In genomic region chr4:177579649-177580048, GRCh38 we compare ENCODE assay signal across 21 cellular contexts.
DNase-seq lines count a peak whose midpoint lies in the region; ATAC-seq, FAIRE-seq and TF ChIP-seq lines count a peak whose summit lies in the region.
"Had no signal": no experiment of that assay in that cellular context is flagged by ENCODE, and none has a peak within 500 bp of the region (broad histone marks: within the 10 kb centered on the region; RNA-seq: fewer than 3 reads in every experiment).

No MANE protein-coding gene starts in this region.

- CTCF ChIA-PET in AG04450 (lab: Charles Lee): interaction anchor here (0.6 to 1.4 kb wide), 8 partner anchors 10 to 1728 kb away, joined by 3 to 9 read pairs (median 4); no protein-coding TSS in a partner anchor
- CTCF ChIA-PET in IMR-90 (lab: Yijun Ruan, JAX): interaction anchor here (0.6 kb wide), 2 partner anchors 201 to 1212 kb away, joined by 3 to 4 read pairs; no protein-coding TSS in a partner anchor

- H3K4me3 Mint-ChIP-seq in astrocyte (ENCODE audit: unreplicated experiment): no peak overlapping the region
- H3K4me3 Mint-ChIP-seq: activated B cell treated with CpG ODN at 0.5 μM for 24 hours, B cell had no signal

- no peak overlapping the region for H3K14ac ChIP-seq in IMR-90 (replicated peaks; ENCODE audit: low read depth, low read length)

- DNase-seq in AG04450 (ENCODE audit: low read depth, low spot score): no peak
- peak; percentile 16 for DNase-seq in IMR-90
- DNase-seq in astrocyte (ENCODE audit: low read depth): no peak
- DNase-seq in globus pallidus (ENCODE audit: low spot score): peak; percentile 5
- no peak for DNase-seq in RKO (ENCODE audit: low spot score)
- DNase-seq: activated B cell treated with CpG ODN at 0.5 μM for 24 hours, adrenal gland, DMS79, hippocampal formation, left lung, NCI-H2081, NCI-H524, Peyer's patch had no signal

- TF ChIP-seq CTCF in AG04450 (IDR thresholded peaks at IDR 0.05; ENCODE audit: low read depth, low read length): peak; percentile 37; the same call in 1 of the 2 replicates
- TF ChIP-seq CTCF in IMR-90 (conservative IDR thresholded peaks at IDR 0.05; ENCODE audit: low read depth, low read length): peak; percentile 43
- peak; percentile 8 for TF ChIP-seq CTCF in astrocyte (IDR thresholded peaks at IDR 0.05; ENCODE audit: insufficient read depth, low read depth, low read length)

- TF ChIP-seq RAD21 in IMR-90 (IDR thresholded peaks at IDR 0.05; ENCODE audit: low read length): peak; percentile 34; the same call in 1 of the 2 replicates

- H2BK20ac ChIP-seq in IMR-90 (ENCODE audit: low read depth, low read length): no peak overlapping the region

- no peak overlapping the region for H3K18ac ChIP-seq in IMR-90 (ENCODE audit: low read depth, low read length)

- H3K4ac ChIP-seq in IMR-90 (ENCODE audit: low read depth, low read length): no peak overlapping the region

- H3K4me2 ChIP-seq in IMR-90 (ENCODE audit: low read depth, low read length) (no peak overlapping the region), astrocyte (ENCODE audit: low read length) (no peak overlapping the region)

- H3K79me2 ChIP-seq in astrocyte (ENCODE audit: insufficient read depth, low read length): no peaks in the 10 kb centered on the region

- H3K9me3 ChIP-seq in AG04450 (ENCODE audit: control insufficient read depth, insufficient read depth, low read length): no peaks in the 10 kb centered on the region
- no peaks in the 10 kb centered on the region for H3K9me3 ChIP-seq in IMR-90 (ENCODE audit: control insufficient read depth, insufficient read depth, low read length)
- H3K9me3 ChIP-seq in astrocyte (ENCODE audit: insufficient read depth, low read depth, low read length): no peaks in the 10 kb centered on the region
- H3K9me3 ChIP-seq: adrenal gland, left lung, Peyer's patch had no signal

- no peaks in the 10 kb centered on the region for H3K36me3 Mint-ChIP-seq in astrocyte (ENCODE audit: low read depth, unreplicated experiment)

- H3K23ac ChIP-seq in IMR-90 (ENCODE audit: low read depth, low read length): no peak overlapping the region

- ATAC-seq in IMR-90 (ENCODE audit: low read depth): no peak
- no peak for ATAC-seq in HG02678 (IDR thresholded peaks at IDR 0.05; ENCODE audit: unreplicated experiment)
- ATAC-seq in GM18520 (IDR thresholded peaks at IDR 0.05; ENCODE audit: unreplicated experiment): no peak
- ATAC-seq in HG02885 (IDR thresholded peaks at IDR 0.05; ENCODE audit: poor library complexity, unreplicated experiment): no peak
- ATAC-seq: esophagus mucosa, left lung had no signal

- H4K8ac ChIP-seq in IMR-90 (ENCODE audit: low read depth in 2 of 2, low read length in 2 of 2): no peak overlapping the region

- BruUV-seq in IMR-90 (replicated peaks; lab: Mats Ljungman, UMichigan): no TSS peak

- no peaks in the 10 kb centered on the region for H3K36me3 ChIP-seq in IMR-90 (ENCODE audit: control insufficient read depth, insufficient read depth, low read length)
- no peaks in the 10 kb centered on the region for H3K36me3 ChIP-seq in astrocyte (ENCODE audit: insufficient read depth, low read length)
- H3K36me3 ChIP-seq: adrenal gland, left lung, Peyer's patch had no signal

- no peak overlapping the region for H2AK5ac ChIP-seq in IMR-90 (ENCODE audit: low read depth, low read length)

- no peaks in the 10 kb centered on the region for H3K9me3 Mint-ChIP-seq in astrocyte (ENCODE audit: unreplicated experiment)
- H3K9me3 Mint-ChIP-seq: activated B cell treated with CpG ODN at 0.5 μM for 24 hours; activated T-helper 2 cell treated with anti-CD3 and anti-CD28 coated beads, Interferon-gamma antibody, Interleukin-2, Interleukin-4, amounts not matched to agents 10 μg/mL and 5 μg/mL and 100 μg/mL, durations not matched to agents 14 hours and 24 hours and 36 hours had no signal

- no peak overlapping the region for H3K27ac Mint-ChIP-seq in astrocyte (ENCODE audit: unreplicated experiment)
- H3K27ac Mint-ChIP-seq: activated B cell treated with CpG ODN at 0.5 μM for 24 hours; activated T-helper 2 cell treated with anti-CD3 and anti-CD28 coated beads, Interferon-gamma antibody, Interleukin-2, Interleukin-4, amounts not matched to agents 10 μg/mL and 5 μg/mL and 100 μg/mL, durations not matched to agents 14 hours and 24 hours and 36 hours; B cell; progenitor cell of endocrine pancreas had no signal

- H4K5ac ChIP-seq in IMR-90 (ENCODE audit: low read depth, low read length): no peak overlapping the region

- H2AFZ ChIP-seq in IMR-90 (replicated peaks; ENCODE audit: low read length, poor library complexity) (no peak overlapping the region), astrocyte (ENCODE audit: low read depth, low read length) (no peak overlapping the region)

- H3K79me1 ChIP-seq in IMR-90 (ENCODE audit: low read depth in 1 of 2, low read length in 2 of 2): no peaks in the 10 kb centered on the region

- H2BK15ac ChIP-seq in IMR-90 (ENCODE audit: low read depth, low read length): no peak overlapping the region

- no peaks in the 10 kb centered on the region for H3K27me3 Mint-ChIP-seq in astrocyte (ENCODE audit: low read depth, unreplicated experiment)
- H3K27me3 Mint-ChIP-seq: activated B cell treated with CpG ODN at 0.5 μM for 24 hours, B cell, progenitor cell of endocrine pancreas had no signal

- H3K4me1 ChIP-seq in IMR-90 (ENCODE audit: control insufficient read depth, insufficient read depth, low read length) (peaks cover under 1% of the 10 kb centered on the region; the same call in 1 of the 2 replicates), astrocyte (ENCODE audit: insufficient read depth, low read length) (no peaks in the 10 kb centered on the region)
- H3K4me1 ChIP-seq: adrenal gland, left lung, Peyer's patch had no signal

- FAIRE-seq in astrocyte (lab: Jason Lieb, UNC): no peak
- FAIRE-seq: HTR-8/SVneo had no signal

- no peak overlapping the region for H2AK9ac ChIP-seq in IMR-90 (replicated peaks; ENCODE audit: low read depth, low read length, poor library complexity)

- peaks cover under 1% of the 10 kb centered on the region for H3K4me1 Mint-ChIP-seq in astrocyte (ENCODE audit: low read depth, unreplicated experiment)
- H3K4me1 Mint-ChIP-seq: activated B cell treated with CpG ODN at 0.5 μM for 24 hours, B cell had no signal

- intact Hi-C loops in IMR-90 (cut with micrococcal nuclease): no loop called here

- in situ Hi-C loops in IMR-90 (cut with MboI; ENCODE audit: low sequenced_read_pairs): no loop called here

- no peak overlapping the region for H3K56ac ChIP-seq in IMR-90 (ENCODE audit: extremely low read depth, insufficient read depth, low read length)

- H4K20me1 ChIP-seq in IMR-90 (ENCODE audit: insufficient read depth, low read length) (no peaks in the 10 kb centered on the region), astrocyte (ENCODE audit: insufficient read depth, low read length) (no peaks in the 10 kb centered on the region)

- H2BK120ac ChIP-seq in IMR-90 (ENCODE audit: low read depth, low read length): no peak overlapping the region

- no peak for TF ChIP-seq POLR2A in IMR-90 (IDR thresholded peaks at IDR 0.05; ENCODE audit: low read depth, low read length)

- no peak overlapping the region for H3K4me3 ChIP-seq in AG04450 (ENCODE audit: low read depth, low read length)
- no peak overlapping the region for H3K4me3 ChIP-seq in IMR-90 (ENCODE audit: insufficient read depth, low read depth, low read length)
- no peak overlapping the region for H3K4me3 ChIP-seq in astrocyte (ENCODE audit: insufficient read depth, low read depth, low read length)
- H3K4me3 ChIP-seq: adrenal gland, left lung, Peyer's patch had no signal

- H3K27ac ChIP-seq in AG04450 (ENCODE audit: low read depth, low read length): no peak overlapping the region
- H3K27ac ChIP-seq in IMR-90 (ENCODE audit: insufficient read depth, low read length): no peak overlapping the region
- H3K27ac ChIP-seq in astrocyte (ENCODE audit: low read depth, low read length): no peak overlapping the region
- H3K27ac ChIP-seq: adrenal gland, left lung, Peyer's patch had no signal

- POLR2A ChIA-PET in AG04450 (lab: Yijun Ruan, JAX): no interaction called here
- POLR2A ChIA-PET in IMR-90 (lab: Charles Lee; ENCODE audit: unreplicated experiment): no interaction called here

- dilution Hi-C loops in IMR-90 (cut with HindIII; ENCODE audit: low sequenced_read_pairs, unreplicated experiment): no loop called here

- H3K27me3 ChIP-seq in AG04450 (ENCODE audit: control insufficient read depth, insufficient read depth, low read length): no peaks in the 10 kb centered on the region
- no peaks in the 10 kb centered on the region for H3K27me3 ChIP-seq in IMR-90 (ENCODE audit: control insufficient read depth, insufficient read depth, low read length)
- H3K27me3 ChIP-seq in astrocyte (ENCODE audit: insufficient read depth, low read length): no peaks in the 10 kb centered on the region
- H3K27me3 ChIP-seq: adrenal gland, left lung, Peyer's patch had no signal

- H3K9me1 ChIP-seq in IMR-90 (ENCODE audit: insufficient read depth, low read length): no peaks in the 10 kb centered on the region

- no CpG with 5 or more reads among the region's 1 CpG for WGBS in IMR-90 (ENCODE audit: extremely low coverage in 2 of 2, insufficient read length in 1 of 2), 2 experiments

- no peak overlapping the region for H2BK5ac ChIP-seq in IMR-90 (ENCODE audit: low read depth, low read length, poor library complexity, severe bottlenecking)

- H4K91ac ChIP-seq in IMR-90 (ENCODE audit: insufficient read depth, low read depth, low read length): no peak overlapping the region

- H3K9ac ChIP-seq in IMR-90 (ENCODE audit: low read depth, low read length) (no peak overlapping the region), astrocyte (ENCODE audit: low read length) (no peak overlapping the region)

TF ChIP-seq in IMR-90, 13 proteins besides CTCF, POLR2A, EP300 and RAD21:
- TF ChIP-seq MXI1 (IDR thresholded peaks at IDR 0.05; ENCODE audit: borderline replicate concordance, low read depth, low read length) (no peak), CHD1 (IDR thresholded peaks at IDR 0.05; ENCODE audit: low read depth, low read length) (no peak), RFX5 (IDR thresholded peaks at IDR 0.05; ENCODE audit: low read depth, low read length) (no peak), BHLHE40 (IDR thresholded peaks at IDR 0.05; ENCODE audit: low read depth, low read length) (no peak), CEBPB (IDR thresholded peaks at IDR 0.05; ENCODE audit: low read depth, low read length) (no peak), NFE2L2 (IDR thresholded peaks at IDR 0.05; ENCODE audit: low read depth, low read length) (no peak), SMC3 (IDR thresholded peaks at IDR 0.05; ENCODE audit: low read depth, low read length) (0 out of 2 replicates have a peak, but pooled peaks have one; percentile 21)
- TF ChIP-seq, protein P1, sequence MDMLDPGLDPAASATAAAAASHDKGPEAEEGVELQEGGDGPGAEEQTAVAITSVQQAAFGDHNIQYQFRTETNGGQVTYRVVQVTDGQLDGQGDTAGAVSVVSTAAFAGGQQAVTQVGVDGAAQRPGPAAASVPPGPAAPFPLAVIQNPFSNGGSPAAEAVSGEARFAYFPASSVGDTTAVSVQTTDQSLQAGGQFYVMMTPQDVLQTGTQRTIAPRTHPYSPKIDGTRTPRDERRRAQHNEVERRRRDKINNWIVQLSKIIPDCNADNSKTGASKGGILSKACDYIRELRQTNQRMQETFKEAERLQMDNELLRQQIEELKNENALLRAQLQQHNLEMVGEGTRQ (IDR thresholded peaks at IDR 0.05; ENCODE audit: low read depth, low read length): no peak

Comparison
In these comparisons a context has a peak if more than half of its experiments do, and no peak if none do; other contexts are left out.
1. DNase-seq: peak in IMR-90 (single experiment) and globus pallidus (single experiment); none in AG04450 (single experiment), astrocyte (single experiment) and RKO (single experiment).
2. Peak in every context shown above with its lines, with median percentiles within 50 percentile points of each other: CTCF ChIP-seq.